ENCODE assay signal across 15 cellular contexts in the genomic region with DNA sequence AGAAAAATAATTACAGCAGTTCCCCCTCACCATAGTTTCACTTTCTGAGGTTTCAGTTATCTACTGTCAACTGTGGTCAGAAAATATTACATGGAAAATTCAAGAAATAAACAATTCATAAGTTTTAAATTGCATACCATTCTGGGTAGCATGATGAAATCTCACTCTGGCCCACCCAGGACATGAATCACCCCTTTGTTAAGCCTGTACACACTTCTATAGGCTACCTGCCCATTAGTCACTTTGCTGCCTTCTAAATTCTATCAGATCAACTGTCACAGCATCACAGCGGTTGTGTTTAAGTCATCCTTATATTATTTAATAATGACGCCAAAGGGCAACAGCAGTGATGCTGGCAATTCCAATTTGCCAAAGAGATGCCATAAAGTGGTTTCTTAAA.
A peak's percentile ranks its signal among the peaks of the same experiment; 100 is the strongest.
DNase-seq lines count a peak whose midpoint lies in the region; TF ChIP-seq lines count a peak whose summit lies in the region.
"Had no signal": no experiment of that assay in that cellular context is flagged by ENCODE, and none has a peak within 500 bp of the region (broad histone marks: within the 10 kb centered on the region; RNA-seq: fewer than 3 reads in every experiment).

No MANE protein-coding gene starts in this region.

- H3K4me3 ChIP-seq in KMS-11 (IDR thresholded peaks at IDR 0.05; ENCODE audit: insufficient read depth, low read depth, low read length) = no peak overlapping the region
- H3K4me3 ChIP-seq in BE2C (ENCODE audit: low read depth, low read length) = no peak overlapping the region
- H3K4me3 ChIP-seq: heart left ventricle, left lung had no signal

- H3K27me3 ChIP-seq in KMS-11 (ENCODE audit: insufficient read depth, low read depth) (no peaks in the 10 kb centered on the region), BE2C (no peaks in the 10 kb centered on the region)
- H3K27me3 ChIP-seq: heart left ventricle, left lung had no signal

- no peaks in the 10 kb centered on the region for H4K20me1 ChIP-seq in KMS-11 (ENCODE audit: insufficient read depth)

- no peak overlapping the region for H3K27ac ChIP-seq in KMS-11
- H3K27ac ChIP-seq: heart left ventricle, left lung had no signal

- no peaks in the 10 kb centered on the region; the same call in 1 of the 2 replicates for H3K79me2 ChIP-seq in KMS-11 (ENCODE audit: insufficient read depth, low read depth)

- H3K9me3 Mint-ChIP-seq in activated CD4-positive, alpha-beta T cell treated with anti-CD3 and anti-CD28 coated beads, Interleukin-2, amount 10 ng/mL, durations not matched to agents 24 days and 14 days = peaks cover 19% of the 10 kb centered on the region
- peaks cover 8% of the 10 kb centered on the region for H3K9me3 Mint-ChIP-seq in activated naive CD8-positive, alpha-beta T cell treated with anti-CD3 and anti-CD28 coated beads for 36 hours
- H3K9me3 Mint-ChIP-seq: nephron progenitor cell had no signal

- H3K4me2 ChIP-seq in KMS-11 = peak overlapping the region; percentile 59; the same call in 1 of the 2 replicates

- H3K4me3 Mint-ChIP-seq in activated CD4-positive, alpha-beta T cell treated with anti-CD3 and anti-CD28 coated beads, Interleukin-2, amount 10 ng/mL, durations not matched to agents 24 days and 14 days = no peak overlapping the region
- no peak overlapping the region for H3K4me3 Mint-ChIP-seq in activated naive CD8-positive, alpha-beta T cell treated with anti-CD3 and anti-CD28 coated beads for 36 hours
- H3K4me3 Mint-ChIP-seq: nephron progenitor cell had no signal

- H2AFZ ChIP-seq in KMS-11 (ENCODE audit: low read depth) = no peak overlapping the region

- DNase-seq in activated CD4-positive, alpha-beta T cell treated with anti-CD3 and anti-CD28 coated beads, Interleukin-2, amount 10 ng/mL, durations not matched to agents 24 days and 14 days = no peak
- no peak for DNase-seq in activated CD4-positive, alpha-beta T cell treated with anti-CD3 and anti-CD28 coated beads, Interleukin-2, amount 50 U/mL, for 48 hours
- peak; percentile 41 for DNase-seq in activated naive CD8-positive, alpha-beta T cell treated with anti-CD3 and anti-CD28 coated beads for 36 hours
- peak; percentile 21 for DNase-seq in glomerular visceral epithelial cell (ENCODE audit: extremely low spot score)
- DNase-seq in ecto neural progenitor cell (ENCODE audit: low spot score) = no peak
- DNase-seq in islet precursor cell = no peak
- no peak for DNase-seq in BE2C
- DNase-seq: activated effector memory CD4-positive, alpha-beta T cell treated with anti-CD3 and anti-CD28 coated beads, Interleukin-2, amount 50 U/mL, for 16 hours; DMS79; heart left ventricle; KG1; left lung; nephron progenitor cell; SHP77 had no signal

- H3K4me1 Mint-ChIP-seq in activated CD4-positive, alpha-beta T cell treated with anti-CD3 and anti-CD28 coated beads, Interleukin-2, amount 10 ng/mL, durations not matched to agents 24 days and 14 days = peaks cover 34% of the 10 kb centered on the region
- H3K4me1 Mint-ChIP-seq in activated naive CD8-positive, alpha-beta T cell treated with anti-CD3 and anti-CD28 coated beads for 36 hours = peaks cover 47% of the 10 kb centered on the region

- H3K36me3 ChIP-seq in KMS-11 (ENCODE audit: insufficient read depth) = no peaks in the 10 kb centered on the region
- no peaks in the 10 kb centered on the region for H3K36me3 ChIP-seq in BE2C
- H3K36me3 ChIP-seq: heart left ventricle, left lung had no signal

- TF ChIP-seq CTCF in KMS-11 (conservative IDR thresholded peaks at IDR 0.05; ENCODE audit: low read depth, low read length) (no peak), BE2C (IDR thresholded peaks at IDR 0.05; ENCODE audit: low read depth, low read length) (no peak)

- H3K9me3 ChIP-seq in BE2C = no peaks in the 10 kb centered on the region
- H3K9me3 ChIP-seq: heart left ventricle, left lung had no signal

- H3K4me1 ChIP-seq in KMS-11 (ENCODE audit: low read depth, poor library complexity, severe bottlenecking) (peaks cover 80% of the 10 kb centered on the region), BE2C (no peaks in the 10 kb centered on the region)
- H3K4me1 ChIP-seq: left lung had no signal

- H3K27ac Mint-ChIP-seq in activated CD4-positive, alpha-beta T cell treated with anti-CD3 and anti-CD28 coated beads, Interleukin-2, amount 10 ng/mL, durations not matched to agents 24 days and 14 days = peak overlapping the region; percentile 53
- H3K27ac Mint-ChIP-seq in activated naive CD8-positive, alpha-beta T cell treated with anti-CD3 and anti-CD28 coated beads for 36 hours = peak overlapping the region; percentile 88
- H3K27ac Mint-ChIP-seq: nephron progenitor cell had no signal

- peaks cover 9% of the 10 kb centered on the region for H3K36me3 Mint-ChIP-seq in activated CD4-positive, alpha-beta T cell treated with anti-CD3 and anti-CD28 coated beads, Interleukin-2, amount 10 ng/mL, durations not matched to agents 24 days and 14 days (ENCODE audit: low read depth)
- H3K36me3 Mint-ChIP-seq in activated naive CD8-positive, alpha-beta T cell treated with anti-CD3 and anti-CD28 coated beads for 36 hours = peaks cover 45% of the 10 kb centered on the region

- H3K27me3 Mint-ChIP-seq in activated CD4-positive, alpha-beta T cell treated with anti-CD3 and anti-CD28 coated beads, Interleukin-2, amount 10 ng/mL, durations not matched to agents 24 days and 14 days = no peaks in the 10 kb centered on the region
- no peaks in the 10 kb centered on the region for H3K27me3 Mint-ChIP-seq in activated naive CD8-positive, alpha-beta T cell treated with anti-CD3 and anti-CD28 coated beads for 36 hours

- H3K9ac ChIP-seq in KMS-11 = no peak overlapping the region

- intact Hi-C loops in activated CD4-positive, alpha-beta T cell treated with anti-CD3 and anti-CD28 coated beads, Interleukin-2, amount 10 ng/mL, durations not matched to agents 24 days and 14 days (cut with micrococcal nuclease) = no loop called here

Comparison
In these comparisons a context has a peak if more than half of its experiments do, and no peak if none do; other contexts are left out.
1. DNase-seq: peak in activated naive CD8-positive, alpha-beta T cell treated with anti-CD3 and anti-CD28 coated beads for 36 hours (single experiment) and glomerular visceral epithelial cell (single experiment); none in activated CD4-positive, alpha-beta T cell treated with anti-CD3 and anti-CD28 coated beads, Interleukin-2, amount 10 ng/mL, durations not matched to agents 24 days and 14 days (single experiment), activated CD4-positive, alpha-beta T cell treated with anti-CD3 and anti-CD28 coated beads, Interleukin-2, amount 50 U/mL, for 48 hours (0 of 2), ecto neural progenitor cell (single experiment), islet precursor cell (single experiment) and BE2C (single experiment).